9 cellular contexts compared by ENCODE assay signal in genomic region chr2:51237626-51238271, GRCh38.
"Had no signal": no experiment of that assay in that cellular context is flagged by ENCODE, and none has a peak within 500 bp of the region (broad histone marks: within the 10 kb centered on the region; RNA-seq: fewer than 3 reads in every experiment).

No MANE protein-coding gene starts in this region.

- DNase-seq: H9, HCEC 1CT, IMR-90, KG1 had no signal

- H3K4me2 ChIP-seq: GM23338 had no signal

- H2AFZ ChIP-seq: GM23338 had no signal

- FAIRE-seq: H1, H54, HTR-8/SVneo, K562 had no signal

- ATAC-seq: GM23338, K562 had no signal

- H3K4me3 ChIP-seq: GM23338, K562 had no signal
